In genomic region chr4:147525494-147526271, GRCh38 we compare ENCODE assay signal across 1 cellular context.
TF ChIP-seq lines count a peak whose summit lies in the region.

No MANE protein-coding gene starts in this region.

TF ChIP-seq in HEK293, 187 proteins besides CTCF, POLR2A, EP300 and RAD21 (continued from another document):
- no peak for TF ChIP-seq TRIM28 (IDR thresholded peaks at IDR 0.05; ENCODE audit: borderline replicate concordance, low read length)
- TF ChIP-seq ZNF670 (tag by site-specific recombination; IDR thresholded peaks at IDR 0.05; ENCODE audit: low read depth): no peak
- no peak for TF ChIP-seq ZFP3 (tag by site-specific recombination; IDR thresholded peaks at IDR 0.05; ENCODE audit: low read depth)
- no peak for TF ChIP-seq ZNF202 (tag by site-specific recombination; IDR thresholded peaks at IDR 0.05; ENCODE audit: borderline replicate concordance)
- no peak for TF ChIP-seq ZNF362 (tag by site-specific recombination; IDR thresholded peaks at IDR 0.05)
- TF ChIP-seq ZNF10 (tag by site-specific recombination; IDR thresholded peaks at IDR 0.05): no peak
- TF ChIP-seq ZNF660 (tag by site-specific recombination; IDR thresholded peaks at IDR 0.05): no peak
- TF ChIP-seq ZNF18 (tag by site-specific recombination; IDR thresholded peaks at IDR 0.05): no peak
- TF ChIP-seq PRDM6 (tag by site-specific recombination; IDR thresholded peaks at IDR 0.05): peak; percentile 20; the same call in 1 of the 2 replicates
- no peak for TF ChIP-seq ZNF155 (tag by site-specific recombination; IDR thresholded peaks at IDR 0.05)
- no peak for TF ChIP-seq GLI4 (tag by site-specific recombination; IDR thresholded peaks at IDR 0.05)
- TF ChIP-seq GLIS2 (tag by site-specific recombination; IDR thresholded peaks at IDR 0.05): no peak
- no peak for TF ChIP-seq ZNF792 (tag by site-specific recombination; IDR thresholded peaks at IDR 0.05)
- TF ChIP-seq ZFHX2 (tag by site-specific recombination; conservative IDR thresholded peaks at IDR 0.05): no peak
- TF ChIP-seq ZNF843 (tag by site-specific recombination; IDR thresholded peaks at IDR 0.05): peak; percentile 59; the same call in 1 of the 2 replicates
- no peak for TF ChIP-seq ZNF514 (tag by site-specific recombination; IDR thresholded peaks at IDR 0.05)
- TF ChIP-seq KLF10 (tag by site-specific recombination; IDR thresholded peaks at IDR 0.05): no peak
TF ChIP-seq in HEK293: peak in this region for 4.
